ENCODE assay signal across 12 cellular contexts in genomic region chr15:23425327-23425726, GRCh38. TPM values are rescaled to one million over a fixed set of nuclear protein-coding genes. Genes with fewer than 3 reads are reported as not detected.
"Had no signal": no experiment of that assay in that cellular context is flagged by ENCODE, and none has a peak within 500 bp of the region (broad histone marks: within the 10 kb centered on the region; RNA-seq: fewer than 3 reads in every experiment).

No MANE protein-coding gene starts in this region.

RNA-seq across cellular contexts. Expression of gene GOLGA6L2, which starts 21.7 kb away (rescaled TPM):
- total RNA-seq: NCI-H460, OCI-LY7, PC-3, PC-9, Peyer's patch, Right ventricle myocardium inferior, Right ventricle myocardium superior, RPMI7951, SJCRH30, SJSA1, SK-MEL-5 had no signal
- polyA plus RNA-seq: SK-N-SH had no signal
